Comparison of ENCODE assay signal across 8 cellular contexts in the genomic region with DNA sequence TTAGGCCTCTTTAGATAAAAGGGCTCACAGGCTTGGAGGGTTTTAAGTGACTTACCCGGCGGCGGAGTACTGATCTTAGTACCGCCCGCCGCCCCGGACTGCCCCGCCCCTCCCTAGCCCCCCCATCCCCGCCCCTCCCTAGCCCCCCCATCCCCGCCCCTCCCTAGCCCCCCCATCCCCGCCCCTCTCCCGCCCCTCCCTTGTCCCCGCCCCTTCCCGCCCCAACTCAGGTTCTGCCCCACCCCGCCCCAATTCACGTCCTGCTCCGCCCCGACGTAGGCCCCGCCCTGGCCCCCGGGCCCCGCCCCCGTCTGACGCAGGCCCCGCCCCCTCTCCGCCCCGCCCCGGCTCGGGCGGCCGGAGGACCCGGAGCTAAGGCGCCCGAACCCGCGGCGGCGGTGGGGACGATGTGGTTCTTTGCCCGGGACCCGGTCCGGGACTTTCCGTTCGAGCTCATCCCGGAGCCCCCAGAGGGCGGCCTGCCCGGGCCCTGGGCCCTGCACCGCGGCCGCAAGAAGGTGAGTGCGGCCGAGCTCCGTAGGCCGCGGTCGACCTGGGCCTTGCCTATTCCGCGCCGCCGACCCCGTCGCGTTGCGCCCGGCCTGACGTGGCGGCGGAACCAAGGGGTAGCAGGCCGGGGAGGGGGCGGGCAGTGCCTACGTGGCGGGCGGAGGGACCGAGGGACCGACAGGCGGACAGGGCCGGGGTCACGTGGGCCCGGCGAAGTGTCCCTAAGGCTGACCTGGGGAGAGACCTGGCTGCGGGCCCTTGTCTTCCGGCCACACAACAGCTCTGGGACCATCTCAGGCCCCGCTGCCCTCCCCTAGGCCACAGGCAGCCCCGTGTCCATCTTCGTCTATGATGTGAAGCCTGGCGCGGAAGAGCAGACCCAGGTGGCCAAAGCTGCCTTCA. TPM values are rescaled to one million over a fixed set of nuclear protein-coding genes. Genes with fewer than 3 reads are reported as not detected.
A peak's percentile ranks its signal among the peaks of the same experiment; 100 is the strongest.
DNase-seq lines count a peak whose midpoint lies in the region; ATAC-seq, FAIRE-seq and TF ChIP-seq lines count a peak whose summit lies in the region.

TSS of gene SCYL1 (plus strand) at position 337 of the 912 bp plus-strand sequence. CDS start at position 408, 71 bp downstream.

- no peaks in the 10 kb centered on the region for H3K27me3 Mint-ChIP-seq in mesothelial cell of epicardium (ENCODE audit: low read depth)

- peak; percentile 80 for DNase-seq in GM12892 (ENCODE audit: insufficient read length)
- peak; percentile 75 for DNase-seq in NCI-H82 treated with DMSO at 0.1 percent for 48 hours (lab: John Stamatoyannopoulos, UW; ENCODE audit: unreplicated experiment)
- DNase-seq in activated CD8-positive, alpha-beta memory T cell treated with anti-CD3 and anti-CD28 coated beads, Interleukin-2, amount 50 U/mL, for 1 hour (ENCODE audit: extremely low read depth), result peak; percentile 73
- peak; percentile 83 for DNase-seq in mesothelial cell of epicardium (ENCODE audit: low spot score in 2 of 2, unreplicated experiment in 2 of 2)
- peak; percentile 61 to 68 for DNase-seq in stimulated activated CD8-positive, alpha-beta memory T cell treated with anti-CD3 and anti-CD28 coated beads, Interleukin-15, amount 100 ng/mL, for 4 hours (ENCODE audit: low read depth in 2 of 2)

- no peak; the same call in 1 of the 2 replicates for TF ChIP-seq POLR2A in GM12892 (IDR thresholded peaks at IDR 0.05; ENCODE audit: low read depth, low read length)

- peak within 1 kb of the TSS; percentile 92 for H3K27ac Mint-ChIP-seq in mesothelial cell of epicardium

- peak within 1 kb of the TSS; percentile 74 for H3K4me3 Mint-ChIP-seq in mesothelial cell of epicardium

- in situ Hi-C loops in endometrial microvascular endothelial cells (cut with HindIII; ENCODE audit: inconsistent ontology term, low pct_unique_long_range_greater_than_20kb, low sequenced_read_pairs), result no loop called here

- FAIRE-seq in GM12892 (lab: Jason Lieb, UNC), result peak; percentile 84

- no peaks in the 10 kb centered on the region for H3K9me3 Mint-ChIP-seq in mesothelial cell of epicardium

- H3K36me3 Mint-ChIP-seq in mesothelial cell of epicardium, result peaks cover 11% of the 10 kb centered on the region

- TF ChIP-seq CTCF in mesothelial cell of epicardium (IDR thresholded peaks at IDR 0.05; ENCODE audit: unreplicated experiment), result no peak

- ATAC-seq in HG02840 (IDR thresholded peaks at IDR 0.05; ENCODE audit: low FRiP score, unreplicated experiment), result peak; percentile 42
- no peak for ATAC-seq in HG03025 (IDR thresholded peaks at IDR 0.05; ENCODE audit: low FRiP score, unreplicated experiment)

- peaks cover 35% of the 10 kb centered on the region for H3K4me1 Mint-ChIP-seq in mesothelial cell of epicardium

RNA-seq across cellular contexts. Expression of gene SCYL1, which starts in this region (rescaled TPM):
- 24.6 TPM for polyA plus RNA-seq in GM12892 (2012; ENCODE audit: missing spikeins)
- total RNA-seq in endometrial microvascular endothelial cells (ENCODE audit: inconsistent ontology term), result 110 TPM
- total RNA-seq in mesothelial cell of epicardium, result 83.4 to 91.1 TPM (median 89.5 TPM) in 3 replicates
